In genomic region chr11:208177-208916, GRCh38 we compare ENCODE assay signal across 8 cellular contexts. TPM values are rescaled to one million over a fixed set of nuclear protein-coding genes. Genes with fewer than 3 reads are reported as not detected.
A peak's percentile ranks its signal among the peaks of the same experiment; 100 is the strongest.
DNase-seq lines count a peak whose midpoint lies in the region; ATAC-seq and TF ChIP-seq lines count a peak whose summit lies in the region.

No MANE protein-coding gene starts in this region.

- peaks cover 17 to 47% of the 10 kb centered on the region in 2 donors for H3K4me1 ChIP-seq in ascending aorta
- H3K4me1 ChIP-seq in rectal smooth muscle tissue (ENCODE audit: control insufficient read depth, insufficient read depth, low read length): peaks cover 23% of the 10 kb centered on the region
- peaks cover 13 to 28% of the 10 kb centered on the region in 2 donors for H3K4me1 ChIP-seq in uterus

- no peak for TF ChIP-seq CTCF in ascending aorta (IDR thresholded peaks at IDR 0.05)
- TF ChIP-seq CTCF in uterus (IDR thresholded peaks at IDR 0.05): peak in 2 of 4 experiments; percentile 26 to 31

- H3K4me3 ChIP-seq in ascending aorta (peak overlapping the region; percentile 88 to 99), rectal smooth muscle tissue (ENCODE audit: low read length) (peak overlapping the region; percentile 91), uterus (peak overlapping the region; percentile 91 to 92)

- DNase-seq in Caki2 (ENCODE audit: low read depth) (peak; percentile 76), NCI-H1092 treated with DMSO at 0.1 percent for 48 hours (lab: John Stamatoyannopoulos, UW) (peak; percentile 36), T-helper 9 cell (peak; percentile 76), ascending aorta (ENCODE audit: low spot score in 2 of 2) (peak; percentile 35 to 92), hepatic stellate cell (ENCODE audit: low spot score) (peak; percentile 87), uterus (peak; percentile 68 to 76)

- H3K9ac ChIP-seq in rectal smooth muscle tissue (ENCODE audit: low read length): peak overlapping the region; percentile 99

- peak; percentile 86 for TF ChIP-seq POLR2A in uterus (IDR thresholded peaks at IDR 0.05)

- peak; percentile 31 for ATAC-seq in GM21786 (IDR thresholded peaks at IDR 0.05; ENCODE audit: unreplicated experiment)

- intact Hi-C loops in ascending aorta (cut with DNase I) (loop anchor here (5.0 kb wide), 2 partner anchors 99 to 244 kb away; partner anchors contain the start of genes IFITM2 and PTDSS2), uterus (cut with DNase I; ENCODE audit: low total_unique reads) (loop anchor here (10.0 kb wide), 1 partner anchor 166 kb away; no protein-coding TSS in a partner anchor)

- H3K9me3 ChIP-seq in ascending aorta (no peaks in the 10 kb centered on the region), uterus (no peaks in the 10 kb centered on the region)

- no peaks in the 10 kb centered on the region for H3K27me3 ChIP-seq in ascending aorta
- H3K27me3 ChIP-seq in rectal smooth muscle tissue (ENCODE audit: control insufficient read depth, insufficient read depth, low read length): no peaks in the 10 kb centered on the region
- no peaks in the 10 kb centered on the region for H3K27me3 ChIP-seq in uterus

- H3K36me3 ChIP-seq in ascending aorta (peaks cover 46 to 63% of the 10 kb centered on the region in 2 donors), rectal smooth muscle tissue (ENCODE audit: control insufficient read depth, insufficient read depth, low read length) (peaks cover 58% of the 10 kb centered on the region), uterus (no peaks in the 10 kb centered on the region)

- peak overlapping the region; percentile 99 for H3K27ac ChIP-seq in ascending aorta
- peak overlapping the region; percentile 99 for H3K27ac ChIP-seq in rectal smooth muscle tissue (ENCODE audit: low read depth, low read length)
- peak overlapping the region; percentile 89 to 94 for H3K27ac ChIP-seq in uterus

- in situ Hi-C loops in Caki2 (cut with HindIII; ENCODE audit: low pct_unique_long_range_greater_than_20kb, low sequenced_read_pairs): no loop called here

RNA-seq across cellular contexts. Expression of gene RIC8A, which starts 0.8 kb away (rescaled TPM):
- 80.2 and 115 TPM in 2 replicates for total RNA-seq in Caki2 (2014; rRNA removed; shearing (Covaris generic); ENCODE audit: low replicate concordance)
- total RNA-seq in ascending aorta: 102 TPM
- 100 to 1,000 TPM in 2 of 4 donors, 10 to 100 TPM in 2; 84.5 to 376 (median 192) TPM for total RNA-seq in uterus

RNA-seq across cellular contexts. Expression of gene BET1L, which starts 1.1 kb away (rescaled TPM):
- total RNA-seq in Caki2 (2014; rRNA removed; shearing (Covaris generic); ENCODE audit: low replicate concordance): 23.3 and 26.2 TPM in 2 replicates
- 42.3 TPM for total RNA-seq in ascending aorta
- total RNA-seq in uterus: 10 to 100 TPM in 3 of 4 donors, 1 to 10 TPM in 1; 8.7 to 57.8 (median 15.0) TPM

RNA-seq across cellular contexts. Expression of gene SCGB1C1, which starts 15.5 kb away (rescaled TPM):
- not detected in 2 replicates for total RNA-seq in Caki2 (2014; rRNA removed; shearing (Covaris generic); ENCODE audit: low replicate concordance)
- total RNA-seq in ascending aorta: not detected
- not detected for total RNA-seq in uterus

RNA-seq across cellular contexts. Expression of gene SIRT3, which starts 27.8 kb away (rescaled TPM):
- 24.4 and 25.1 TPM in 2 replicates for total RNA-seq in Caki2 (2014; rRNA removed; shearing (Covaris generic); ENCODE audit: low replicate concordance)
- total RNA-seq in ascending aorta (69.9 TPM), uterus (10 to 100 TPM in 2 of 4 donors, 1 to 10 TPM in 2; 1.5 to 25.9 (median 9.8) TPM)

RNA-seq across cellular contexts. Expression of gene PSMD13, which starts 28.4 kb away (rescaled TPM):
- total RNA-seq in Caki2 (2014; rRNA removed; shearing (Covaris generic); ENCODE audit: low replicate concordance): 97.7 and 117 TPM in 2 replicates
- 50.2 TPM for total RNA-seq in ascending aorta
- 10 to 100 TPM; 17.9 to 94.3 (median 78.2) TPM for total RNA-seq in uterus

Comparison
In these comparisons a context has a peak if more than half of its experiments do, and no peak if none do; other contexts are left out.
1. Peak in every context shown above with its lines: DNase-seq, ATAC-seq, H3K4me3 ChIP-seq and H3K27ac ChIP-seq.
2. DNase-seq: peak in every context shown above with its lines; median percentile 87 in hepatic stellate cell; 76 in Caki2; 76 in T-helper 9 cell; 72 in uterus; 64 in ascending aorta; 36 in NCI-H1092 treated with DMSO at 0.1 percent for 48 hours.